In the genomic region with DNA sequence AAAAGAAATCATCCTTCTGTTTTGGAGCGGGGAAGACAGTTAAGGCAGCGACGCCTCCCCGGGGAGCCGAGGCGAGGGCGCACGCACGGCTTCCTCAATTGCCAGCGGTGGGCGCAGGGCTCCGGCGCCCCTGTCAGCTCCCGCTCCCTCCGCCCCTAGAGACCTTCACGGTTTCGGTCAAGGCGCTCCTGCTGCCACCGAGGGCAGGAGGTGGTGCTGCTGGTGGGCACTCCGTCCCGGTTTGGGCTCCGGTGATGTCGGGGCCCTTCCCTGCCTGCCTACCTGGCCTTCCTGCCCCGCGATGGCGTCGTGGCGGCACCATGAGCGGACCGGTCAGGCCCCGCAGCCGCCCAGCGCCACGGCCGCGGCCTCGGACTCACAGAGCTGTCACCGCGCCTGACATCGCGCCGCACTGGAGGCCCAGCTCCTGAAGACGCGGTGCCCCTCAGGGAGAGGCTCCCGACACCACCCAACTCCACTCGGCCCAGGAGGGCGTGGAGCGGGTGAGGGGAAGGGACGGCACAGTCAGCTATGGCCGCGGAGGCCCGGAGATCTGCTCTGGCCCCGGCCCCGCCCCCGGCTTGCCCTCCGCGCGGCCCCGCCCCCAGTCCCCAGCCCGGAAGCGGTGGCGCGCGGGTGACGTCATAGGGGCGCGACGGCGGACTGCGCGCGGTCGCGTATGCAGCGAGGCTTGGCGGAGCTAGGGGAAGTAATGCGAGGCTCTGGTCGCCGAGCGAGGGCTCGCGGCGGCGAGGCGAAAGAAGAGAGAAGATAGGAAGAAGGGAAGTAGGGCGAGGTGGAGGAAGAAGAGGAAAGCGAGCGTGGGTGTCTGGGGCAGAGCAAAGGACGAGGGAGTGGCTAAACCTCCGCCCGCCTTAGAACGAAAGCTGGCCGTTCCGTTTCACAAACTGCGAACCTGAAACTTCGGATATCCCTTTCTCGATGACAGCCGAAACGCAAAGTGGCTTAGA, we compare ENCODE assay signal across 7 cellular contexts.
DNase-seq lines count a peak whose midpoint lies in the region; ATAC-seq and TF ChIP-seq lines count a peak whose summit lies in the region.

A gene with protein sequence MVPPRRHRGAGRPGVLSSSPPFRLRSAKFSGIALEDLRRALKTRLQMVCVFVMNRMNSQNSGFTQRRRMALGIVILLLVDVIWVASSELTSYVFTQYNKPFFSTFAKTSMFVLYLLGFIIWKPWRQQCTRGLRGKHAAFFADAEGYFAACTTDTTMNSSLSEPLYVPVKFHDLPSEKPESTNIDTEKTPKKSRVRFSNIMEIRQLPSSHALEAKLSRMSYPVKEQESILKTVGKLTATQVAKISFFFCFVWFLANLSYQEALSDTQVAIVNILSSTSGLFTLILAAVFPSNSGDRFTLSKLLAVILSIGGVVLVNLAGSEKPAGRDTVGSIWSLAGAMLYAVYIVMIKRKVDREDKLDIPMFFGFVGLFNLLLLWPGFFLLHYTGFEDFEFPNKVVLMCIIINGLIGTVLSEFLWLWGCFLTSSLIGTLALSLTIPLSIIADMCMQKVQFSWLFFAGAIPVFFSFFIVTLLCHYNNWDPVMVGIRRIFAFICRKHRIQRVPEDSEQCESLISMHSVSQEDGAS (minus strand): TSS at position 555 of the 971 bp plus-strand sequence. CDS start 233 bp downstream, at position 322.

- H3K4me3 ChIP-seq in astrocyte of the cerebellum (ENCODE audit: low read depth, low read length) = peak within 1 kb of the TSS; percentile 94

- no peak for TF ChIP-seq CTCF in astrocyte of the cerebellum (IDR thresholded peaks at IDR 0.05; ENCODE audit: low read depth, low read length, missing control alignments)

- in situ Hi-C loops in astrocyte of the cerebellum (cut with HindIII; ENCODE audit: low sequenced_read_pairs) = no loop called here

- DNase-seq in NCI-H2081 (lab: John Stamatoyannopoulos, UW) = peak; percentile 90 to 91
- peak; percentile 97 for DNase-seq in T-helper 9 cell
- DNase-seq in astrocyte of the cerebellum (ENCODE audit: low read depth) = peak; percentile 70
- peak; percentile 79 for DNase-seq in hepatic stellate cell (ENCODE audit: low spot score)
- peak; percentile 96 for DNase-seq in retina

- peak; percentile 88 for ATAC-seq in GM18517 (IDR thresholded peaks at IDR 0.05; ENCODE audit: unreplicated experiment)
- peak; percentile 91 for ATAC-seq in HG03039 (IDR thresholded peaks at IDR 0.05; ENCODE audit: unreplicated experiment)

Comparison
In these comparisons a context has a peak if more than half of its experiments do, and no peak if none do; other contexts are left out.
1. Peak in every context shown above with its lines: DNase-seq, ATAC-seq and H3K4me3 ChIP-seq.